In the genomic region with DNA sequence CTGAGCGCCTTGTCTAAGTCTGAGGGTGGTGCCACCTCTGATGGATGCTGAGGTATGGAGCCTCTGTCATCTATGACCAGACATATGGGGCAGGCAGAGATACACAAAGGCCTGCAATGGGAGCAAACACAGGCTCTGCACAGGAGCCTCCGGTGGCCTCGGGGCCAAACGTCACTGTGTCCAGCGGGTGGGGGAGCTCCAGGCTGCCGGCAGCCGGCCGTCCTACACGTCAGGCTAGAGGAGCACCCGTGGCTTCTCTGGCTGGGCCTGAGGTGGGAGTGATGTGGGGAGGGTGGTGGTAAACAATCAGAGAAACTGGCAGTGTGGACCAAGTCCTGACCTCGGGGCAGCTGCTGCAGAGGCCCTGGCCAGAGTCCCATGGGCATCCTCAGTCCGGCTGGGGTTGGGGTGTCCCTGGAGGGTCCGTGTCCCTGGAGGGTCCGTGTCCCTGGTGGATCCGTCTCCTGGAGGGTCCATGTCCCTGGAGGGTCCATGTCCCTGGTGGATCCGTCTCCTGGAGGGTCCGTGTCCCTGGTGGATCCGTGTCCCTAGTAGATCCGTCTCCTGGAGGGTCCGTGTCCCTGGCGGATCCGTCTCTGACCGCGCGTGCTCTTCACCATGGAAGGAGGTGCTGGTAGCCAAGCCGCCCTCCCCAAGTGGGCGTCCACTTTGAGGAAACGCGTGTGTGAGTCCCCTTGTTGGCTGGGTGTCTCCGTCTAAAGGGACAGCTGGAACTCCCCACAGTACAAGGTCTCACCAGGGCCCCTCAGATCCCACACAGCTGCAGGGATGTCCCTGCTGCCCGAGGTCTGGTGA, we compare ENCODE assay signal across 22 cellular contexts. TPM values are rescaled to one million over a fixed set of nuclear protein-coding genes. Genes with fewer than 3 reads are reported as not detected.
A peak's percentile ranks its signal among the peaks of the same experiment; 100 is the strongest.
DNase-seq lines count a peak whose midpoint lies in the region; ATAC-seq, FAIRE-seq and TF ChIP-seq lines count a peak whose summit lies in the region.
"Had no signal": no experiment of that assay in that cellular context is flagged by ENCODE, and none has a peak within 500 bp of the region (broad histone marks: within the 10 kb centered on the region; RNA-seq: fewer than 3 reads in every experiment).

No MANE protein-coding gene starts in this region.

- ATAC-seq in left ventricle myocardium superior (no peak), SK-N-SH treated with all-trans-retinoic acid at 6 μM for 48 hours (no peak)
- ATAC-seq: CD8-positive, alpha-beta T cell had no signal

- H3K36me3 ChIP-seq in left ventricle myocardium inferior = no peaks in the 10 kb centered on the region
- no peaks in the 10 kb centered on the region for H3K36me3 ChIP-seq in kidney (ENCODE audit: control insufficient read depth in 1 of 2, insufficient read depth in 2 of 2, low read length in 2 of 2)
- H3K36me3 ChIP-seq: HAP-1 had no signal

- H3K27me3 ChIP-seq in left ventricle myocardium inferior (ENCODE audit: low read depth) = peaks cover 49% of the 10 kb centered on the region

- intact Hi-C loops in left ventricle myocardium superior (cut with micrococcal nuclease) = no loop called here
- intact Hi-C loops in left ventricle myocardium inferior (cut with micrococcal nuclease) = no loop called here
- intact Hi-C loops in kidney (cut with DNase I) = no loop called here
- intact Hi-C loops in posterior vena cava (cut with DNase I) = no loop called here

- no peak overlapping the region for H3K9ac ChIP-seq in kidney (ENCODE audit: low read length in 2 of 2)
- H3K9ac ChIP-seq: GM23248 had no signal

- DNase-seq in left ventricle myocardium superior (peak; percentile 21), left ventricle myocardium inferior (no peak), kidney (peak; percentile 55), posterior vena cava (ENCODE audit: low spot score) (peak; percentile 77), HT-29 (ENCODE audit: low spot score) (no peak), germinal center (ENCODE audit: low spot score) (no peak)
- DNase-seq: Calu3; CD8-positive, alpha-beta T cell; GM23248; MM.1S; NCI-H1092; NCI-H1436 treated with DMSO at 0.1 percent for 48 hours; NCI-H2029; NCI-H446; NK-92 treated with Interleukin-12 subunit alpha and Interleukin-12 subunit beta, amount 100 ng/mL, for 24 hours; SIG-M5 had no signal

- H3K4me3 ChIP-seq in left ventricle myocardium inferior (no peak overlapping the region), kidney (ENCODE audit: low read length in 2 of 2) (no peak overlapping the region)
- H3K4me3 ChIP-seq: GM23248, HAP-1 had no signal

- TF ChIP-seq CTCF in left ventricle myocardium inferior (IDR thresholded peaks at IDR 0.05; ENCODE audit: borderline replicate concordance) = no peak
- no peak for TF ChIP-seq CTCF in kidney (IDR thresholded peaks at IDR 0.05; ENCODE audit: borderline replicate concordance, extremely low read depth, insufficient read depth)

- H3K4me1 ChIP-seq in left ventricle myocardium inferior = peaks cover 7% of the 10 kb centered on the region
- H3K4me1 ChIP-seq in kidney (ENCODE audit: control insufficient read depth in 1 of 2, insufficient read depth in 1 of 2, low read depth in 1 of 2, low read length in 2 of 2) = peaks cover 4 to 14% of the 10 kb centered on the region in 2 donors
- H3K4me1 ChIP-seq: HAP-1 had no signal

- H3K27ac ChIP-seq in left ventricle myocardium inferior (replicated peaks) (no peak overlapping the region), kidney (ENCODE audit: low read depth in 2 of 2, low read length in 2 of 2) (no peak overlapping the region)
- H3K27ac ChIP-seq: GM23248 had no signal

- FAIRE-seq in kidney (lab: Jason Lieb, UNC) = no peak
- FAIRE-seq: A204.1, GM12892, GM18507, RCC 7860 had no signal

- H3K9me3 ChIP-seq in left ventricle myocardium inferior (replicated peaks) (no peaks in the 10 kb centered on the region), kidney (ENCODE audit: control insufficient read depth in 1 of 2, low read length in 2 of 2) (no peaks in the 10 kb centered on the region)
- H3K9me3 ChIP-seq: HAP-1 had no signal

TF ChIP-seq in SK-N-SH treated with all-trans-retinoic acid at 6 μM for 48 hours, 23 proteins besides CTCF, POLR2A, EP300 and RAD21 (continues in another document):
- TF ChIP-seq TOX (CRISPR knock-in tag; IDR thresholded peaks at IDR 0.05; ENCODE audit: borderline replicate concordance) (no peak), CSDC2 (CRISPR knock-in tag; IDR thresholded peaks at IDR 0.05) (no peak), ZNF8 (CRISPR knock-in tag; IDR thresholded peaks at IDR 0.05) (no peak), ARNTL (CRISPR knock-in tag; IDR thresholded peaks at IDR 0.05; ENCODE audit: borderline replicate concordance, low read depth) (no peak), GLIS3 (CRISPR knock-in tag; IDR thresholded peaks at IDR 0.05) (no peak), OSR1 (CRISPR knock-in tag; IDR thresholded peaks at IDR 0.05) (no peak), ZFP30 (CRISPR knock-in tag; IDR thresholded peaks at IDR 0.05) (no peak), TCF4 (CRISPR knock-in tag; IDR thresholded peaks at IDR 0.05; ENCODE audit: borderline replicate concordance) (no peak), ZNF70 (CRISPR knock-in tag; IDR thresholded peaks at IDR 0.05) (no peak), ZFP3 (CRISPR knock-in tag; IDR thresholded peaks at IDR 0.05) (no peak), ISL1 (CRISPR knock-in tag; IDR thresholded peaks at IDR 0.05) (no peak), ZC3H10 (CRISPR knock-in tag; IDR thresholded peaks at IDR 0.05) (no peak)
- TF ChIP-seq, protein P1, sequence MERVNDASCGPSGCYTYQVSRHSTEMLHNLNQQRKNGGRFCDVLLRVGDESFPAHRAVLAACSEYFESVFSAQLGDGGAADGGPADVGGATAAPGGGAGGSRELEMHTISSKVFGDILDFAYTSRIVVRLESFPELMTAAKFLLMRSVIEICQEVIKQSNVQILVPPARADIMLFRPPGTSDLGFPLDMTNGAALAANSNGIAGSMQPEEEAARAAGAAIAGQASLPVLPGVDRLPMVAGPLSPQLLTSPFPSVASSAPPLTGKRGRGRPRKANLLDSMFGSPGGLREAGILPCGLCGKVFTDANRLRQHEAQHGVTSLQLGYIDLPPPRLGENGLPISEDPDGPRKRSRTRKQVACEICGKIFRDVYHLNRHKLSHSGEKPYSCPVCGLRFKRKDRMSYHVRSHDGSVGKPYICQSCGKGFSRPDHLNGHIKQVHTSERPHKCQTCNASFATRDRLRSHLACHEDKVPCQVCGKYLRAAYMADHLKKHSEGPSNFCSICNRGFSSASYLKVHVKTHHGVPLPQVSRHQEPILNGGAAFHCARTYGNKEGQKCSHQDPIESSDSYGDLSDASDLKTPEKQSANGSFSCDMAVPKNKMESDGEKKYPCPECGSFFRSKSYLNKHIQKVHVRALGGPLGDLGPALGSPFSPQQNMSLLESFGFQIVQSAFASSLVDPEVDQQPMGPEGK (CRISPR knock-in tag; IDR thresholded peaks at IDR 0.05; ENCODE audit: borderline replicate concordance) = no peak
- TF ChIP-seq, protein P2, sequence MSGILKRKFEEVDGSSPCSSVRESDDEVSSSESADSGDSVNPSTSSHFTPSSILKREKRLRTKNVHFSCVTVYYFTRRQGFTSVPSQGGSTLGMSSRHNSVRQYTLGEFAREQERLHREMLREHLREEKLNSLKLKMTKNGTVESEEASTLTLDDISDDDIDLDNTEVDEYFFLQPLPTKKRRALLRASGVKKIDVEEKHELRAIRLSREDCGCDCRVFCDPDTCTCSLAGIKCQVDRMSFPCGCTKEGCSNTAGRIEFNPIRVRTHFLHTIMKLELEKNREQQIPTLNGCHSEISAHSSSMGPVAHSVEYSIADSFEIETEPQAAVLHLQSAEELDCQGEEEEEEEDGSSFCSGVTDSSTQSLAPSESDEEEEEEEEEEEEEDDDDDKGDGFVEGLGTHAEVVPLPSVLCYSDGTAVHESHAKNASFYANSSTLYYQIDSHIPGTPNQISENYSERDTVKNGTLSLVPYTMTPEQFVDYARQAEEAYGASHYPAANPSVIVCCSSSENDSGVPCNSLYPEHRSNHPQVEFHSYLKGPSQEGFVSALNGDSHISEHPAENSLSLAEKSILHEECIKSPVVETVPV (CRISPR knock-in tag; IDR thresholded peaks at IDR 0.05) = no peak
- TF ChIP-seq, protein P3, sequence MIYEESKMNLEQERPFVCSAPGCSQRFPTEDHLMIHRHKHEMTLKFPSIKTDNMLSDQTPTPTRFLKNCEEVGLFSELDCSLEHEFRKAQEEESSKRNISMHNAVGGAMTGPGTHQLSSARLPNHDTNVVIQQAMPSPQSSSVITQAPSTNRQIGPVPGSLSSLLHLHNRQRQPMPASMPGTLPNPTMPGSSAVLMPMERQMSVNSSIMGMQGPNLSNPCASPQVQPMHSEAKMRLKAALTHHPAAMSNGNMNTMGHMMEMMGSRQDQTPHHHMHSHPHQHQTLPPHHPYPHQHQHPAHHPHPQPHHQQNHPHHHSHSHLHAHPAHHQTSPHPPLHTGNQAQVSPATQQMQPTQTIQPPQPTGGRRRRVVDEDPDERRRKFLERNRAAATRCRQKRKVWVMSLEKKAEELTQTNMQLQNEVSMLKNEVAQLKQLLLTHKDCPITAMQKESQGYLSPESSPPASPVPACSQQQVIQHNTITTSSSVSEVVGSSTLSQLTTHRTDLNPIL (CRISPR knock-in tag; IDR thresholded peaks at IDR 0.05; ENCODE audit: low read depth) = no peak

RNA-seq across cellular contexts. Expression of a gene that starts 24.2 kb away (rescaled TPM):
- 23.8 TPM for total RNA-seq in left ventricle myocardium superior
- 22.2 TPM for total RNA-seq in left ventricle myocardium inferior
- 84.9 TPM for total RNA-seq in kidney
- 114 TPM for polyA plus RNA-seq in kidney (ENCODE audit: insufficient read depth, low read depth, low replicate concordance)
- 10 to 100 TPM; 56.6 to 74.3 TPM for total RNA-seq in posterior vena cava
- not detected in 2 replicates for total RNA-seq in HT-29 (2014; rRNA removed; shearing (Covaris generic))

Comparison
In these comparisons a context has a peak if more than half of its experiments do, and no peak if none do; other contexts are left out.
1. DNase-seq: peak in left ventricle myocardium superior (single experiment), kidney (single experiment) and posterior vena cava (single experiment); none in left ventricle myocardium inferior (single experiment), HT-29 (single experiment) and germinal center (single experiment).
2. RNA of a gene that starts 24.2 kb away (total RNA-seq): 84.9 TPM in kidney (single experiment), 56.6 to 74.3 TPM in posterior vena cava, 23.8 TPM in left ventricle myocardium superior (single experiment) and 22.2 TPM in left ventricle myocardium inferior (single experiment); not detected in HT-29; every median in the first group is over 10 times any median in the second.